ENCODE assay signal across 18 cellular contexts in genomic region chr19:43507880-43508279, GRCh38. TPM values are rescaled to one million over a fixed set of nuclear protein-coding genes. Genes with fewer than 3 reads are reported as not detected.
A peak's percentile ranks its signal among the peaks of the same experiment; 100 is the strongest.
DNase-seq lines count a peak whose midpoint lies in the region; ATAC-seq and TF ChIP-seq lines count a peak whose summit lies in the region.
"Had no signal": no experiment of that assay in that cellular context is flagged by ENCODE, and none has a peak within 500 bp of the region (broad histone marks: within the 10 kb centered on the region; RNA-seq: fewer than 3 reads in every experiment).

No MANE protein-coding gene starts in this region.

- H3K27ac ChIP-seq in CD4-positive, alpha-beta T cell (ENCODE audit: low read depth, low read length) = no peak overlapping the region
- no peak overlapping the region for H3K27ac ChIP-seq in CD8-positive, alpha-beta T cell (ENCODE audit: low read depth, low read length)
- no peak overlapping the region for H3K27ac ChIP-seq in foreskin keratinocyte

- intact Hi-C loops in CD4-positive, alpha-beta T cell (cut with DNase I, micrococcal nuclease) = no loop called here
- intact Hi-C loops in CD8-positive, alpha-beta T cell (cut with DNase I, micrococcal nuclease) = no loop called here

- no peaks in the 10 kb centered on the region for H3K9me3 Mint-ChIP-seq in CD4-positive, alpha-beta T cell
- no peaks in the 10 kb centered on the region for H3K9me3 Mint-ChIP-seq in CD8-positive, alpha-beta T cell
- no peaks in the 10 kb centered on the region for H3K9me3 Mint-ChIP-seq in central memory CD8-positive, alpha-beta T cell
- H3K9me3 Mint-ChIP-seq in neural crest cell = no peaks in the 10 kb centered on the region
- H3K9me3 Mint-ChIP-seq: HFFc6 had no signal

- H3K27ac Mint-ChIP-seq in CD4-positive, alpha-beta T cell = peak overlapping the region; percentile 56
- peak overlapping the region; percentile 22 for H3K27ac Mint-ChIP-seq in CD8-positive, alpha-beta T cell
- H3K27ac Mint-ChIP-seq in central memory CD8-positive, alpha-beta T cell (ENCODE audit: low read depth) = peak overlapping the region; percentile 49
- no peak overlapping the region for H3K27ac Mint-ChIP-seq in neural crest cell (ENCODE audit: unreplicated experiment)
- H3K27ac Mint-ChIP-seq: HFFc6 had no signal

- no peak overlapping the region for H3K4me3 ChIP-seq in CD8-positive, alpha-beta T cell (ENCODE audit: low read depth, low read length)

- H3K27me3 Mint-ChIP-seq in CD4-positive, alpha-beta T cell = no peaks in the 10 kb centered on the region
- no peaks in the 10 kb centered on the region for H3K27me3 Mint-ChIP-seq in CD8-positive, alpha-beta T cell (ENCODE audit: low read depth)
- H3K27me3 Mint-ChIP-seq in central memory CD8-positive, alpha-beta T cell = no peaks in the 10 kb centered on the region
- H3K27me3 Mint-ChIP-seq in neural crest cell (ENCODE audit: low read depth) = peaks cover 2% of the 10 kb centered on the region

- H3K36me3 ChIP-seq in CD8-positive, alpha-beta T cell (ENCODE audit: insufficient read depth, low read length) = no peaks in the 10 kb centered on the region

- no peak for ATAC-seq in CD4-positive, alpha-beta T cell (ENCODE audit: poor library complexity)
- ATAC-seq in CD8-positive, alpha-beta T cell = no peak
- ATAC-seq in central memory CD8-positive, alpha-beta T cell (replicated peaks; ENCODE audit: extremely low read depth, poor library complexity, severe bottlenecking) = no peak
- ATAC-seq in foreskin keratinocyte = no peak
- no peak for ATAC-seq in GM19324 (IDR thresholded peaks at IDR 0.05; ENCODE audit: low FRiP score, unreplicated experiment)
- ATAC-seq: SK-N-SH treated with all-trans-retinoic acid at 6 μM for 48 hours had no signal

- peaks cover 14% of the 10 kb centered on the region for H3K4me1 ChIP-seq in CD8-positive, alpha-beta T cell (ENCODE audit: insufficient read depth, low read length)
- peaks cover 3% of the 10 kb centered on the region for H3K4me1 ChIP-seq in foreskin keratinocyte

- POLR2A ChIA-PET in CD4-positive, alpha-beta T cell (lab: Charles Lee) = interaction anchor here (2.0 kb wide), 1 partner anchor 45 kb away, joined by 7 read pairs; no protein-coding TSS in a partner anchor
- POLR2A ChIA-PET in CD8-positive, alpha-beta T cell (lab: Charles Lee) = interaction anchor here (1.0 kb wide), 1 partner anchor 45 kb away, joined by 3 read pairs; no protein-coding TSS in a partner anchor

- no peaks in the 10 kb centered on the region for H3K27me3 ChIP-seq in CD4-positive, alpha-beta T cell (ENCODE audit: control insufficient read depth, insufficient read depth, low read length)
- no peaks in the 10 kb centered on the region for H3K27me3 ChIP-seq in CD8-positive, alpha-beta T cell (ENCODE audit: insufficient read depth, low read length)
- H3K27me3 ChIP-seq in foreskin keratinocyte = no peaks in the 10 kb centered on the region

- H3K36me3 Mint-ChIP-seq in CD4-positive, alpha-beta T cell (ENCODE audit: low read depth) = peaks cover 63% of the 10 kb centered on the region
- peaks cover 42% of the 10 kb centered on the region for H3K36me3 Mint-ChIP-seq in CD8-positive, alpha-beta T cell
- peaks cover 19% of the 10 kb centered on the region for H3K36me3 Mint-ChIP-seq in central memory CD8-positive, alpha-beta T cell (ENCODE audit: insufficient read depth)
- peaks cover 5% of the 10 kb centered on the region for H3K36me3 Mint-ChIP-seq in neural crest cell (ENCODE audit: low read depth)

- DNase-seq in CD4-positive, alpha-beta T cell = no peak
- no peak for DNase-seq in CD8-positive, alpha-beta T cell
- DNase-seq in central memory CD8-positive, alpha-beta T cell (ENCODE audit: low spot score in 2 of 2) = no peak
- DNase-seq in neural crest cell (ENCODE audit: low read depth, low spot score) = no peak
- DNase-seq in foreskin keratinocyte = no peak
- DNase-seq in DMS114 treated with DMSO at 0.1 percent for 48 hours (lab: John Stamatoyannopoulos, UW; ENCODE audit: unreplicated experiment) = no peak
- DNase-seq: DND-41, GDM1, HFFc6, NCI-H1105, NCI-H1694 treated with DMSO at 0.1 percent for 48 hours, NCI-H345, NCI-H526, SHP77 treated with DMSO at 0.1 percent for 48 hours had no signal

- H3K9me3 ChIP-seq in CD4-positive, alpha-beta T cell (ENCODE audit: control insufficient read depth, low read length) = no peaks in the 10 kb centered on the region
- H3K9me3 ChIP-seq in CD8-positive, alpha-beta T cell (ENCODE audit: low read length) = no peaks in the 10 kb centered on the region

- peaks cover 28% of the 10 kb centered on the region for H3K4me1 Mint-ChIP-seq in CD4-positive, alpha-beta T cell (ENCODE audit: low read depth)
- peaks cover 20% of the 10 kb centered on the region for H3K4me1 Mint-ChIP-seq in CD8-positive, alpha-beta T cell (ENCODE audit: low read depth)
- peaks cover 15% of the 10 kb centered on the region for H3K4me1 Mint-ChIP-seq in central memory CD8-positive, alpha-beta T cell
- H3K4me1 Mint-ChIP-seq in neural crest cell = peaks cover 19% of the 10 kb centered on the region

- no peak overlapping the region for H3K4me3 Mint-ChIP-seq in CD4-positive, alpha-beta T cell
- no peak overlapping the region for H3K4me3 Mint-ChIP-seq in CD8-positive, alpha-beta T cell
- H3K4me3 Mint-ChIP-seq in central memory CD8-positive, alpha-beta T cell = no peak overlapping the region
- peak overlapping the region; percentile 49 for H3K4me3 Mint-ChIP-seq in neural crest cell
- H3K4me3 Mint-ChIP-seq: HFFc6 had no signal

- no peak for TF ChIP-seq CTCF in CD4-positive, alpha-beta T cell (IDR thresholded peaks at IDR 0.05)
- no peak for TF ChIP-seq CTCF in CD8-positive, alpha-beta T cell (IDR thresholded peaks at IDR 0.05)
- TF ChIP-seq CTCF in neural crest cell (conservative IDR thresholded peaks at IDR 0.05) (no peak), foreskin keratinocyte (conservative IDR thresholded peaks at IDR 0.05) (no peak)

- CTCF ChIA-PET in CD4-positive, alpha-beta T cell (lab: Charles Lee) = interaction anchor here (0.6 to 1.2 kb wide), 2 partner anchors 44 to 87 kb away, joined by 3 read pairs; no protein-coding TSS in a partner anchor
- CTCF ChIA-PET in CD8-positive, alpha-beta T cell (lab: Charles Lee) = interaction anchor here (1.0 to 1.5 kb wide), 3 partner anchors 12 to 59 kb away, joined by 3 to 6 read pairs (median 3); no protein-coding TSS in a partner anchor

RNA-seq across cellular contexts. Expression of gene PHLDB3, which starts 3.3 kb away (rescaled TPM):
- 10 to 100 TPM; 75.1 to 77.4 TPM for total RNA-seq in CD4-positive, alpha-beta T cell
- 100 to 1,000 TPM; 149 to 166 TPM for total RNA-seq in CD8-positive, alpha-beta T cell
- 13.3 and 14.3 TPM in 2 replicates for total RNA-seq in neural crest cell
- total RNA-seq in foreskin keratinocyte = 14.8 and 15.4 TPM in 2 replicates
- 9.8 and 11.2 TPM in 2 replicates for polyA plus RNA-seq in foreskin keratinocyte

RNA-seq across cellular contexts. Expression of gene ETHE1, which starts 19.1 kb away (rescaled TPM):
- total RNA-seq in CD4-positive, alpha-beta T cell = 10 to 100 TPM; 20.2 to 21.7 TPM
- total RNA-seq in CD8-positive, alpha-beta T cell = 10 to 100 TPM; 17.2 to 17.6 TPM
- total RNA-seq in neural crest cell = 23.7 and 25.0 TPM in 2 replicates
- total RNA-seq in foreskin keratinocyte = 151 and 168 TPM in 2 replicates
- polyA plus RNA-seq in foreskin keratinocyte = 239 and 287 TPM in 2 replicates

RNA-seq across cellular contexts. Expression of gene ZNF575, which starts 25.1 kb away (rescaled TPM):
- 1 to 10 TPM; 2.6 to 2.7 TPM for total RNA-seq in CD4-positive, alpha-beta T cell
- total RNA-seq in CD8-positive, alpha-beta T cell = 1 to 10 TPM; 2.4 to 3.4 TPM
- total RNA-seq in neural crest cell (0.57 and 0.72 TPM in 2 replicates), foreskin keratinocyte (0.37 and 0.42 TPM in 2 replicates)
- polyA plus RNA-seq in foreskin keratinocyte = 0.67 and 0.91 TPM in 2 replicates
- total RNA-seq: H4, RPMI7951 had no signal

RNA-seq across cellular contexts. Expression of gene LYPD3, which starts 42.5 kb away (rescaled TPM):
- 10 to 100 TPM; 35.6 to 37.3 TPM for total RNA-seq in CD4-positive, alpha-beta T cell
- total RNA-seq in CD8-positive, alpha-beta T cell = 10 to 100 TPM; 70.0 to 72.3 TPM
- total RNA-seq in neural crest cell (0.50 and 0.89 TPM in 2 replicates), foreskin keratinocyte (16.3 and 18.0 TPM in 2 replicates)
- polyA plus RNA-seq in foreskin keratinocyte = 31.8 and 43.1 TPM in 2 replicates
